1 cellular context compared by ENCODE assay signal in the genomic region with DNA sequence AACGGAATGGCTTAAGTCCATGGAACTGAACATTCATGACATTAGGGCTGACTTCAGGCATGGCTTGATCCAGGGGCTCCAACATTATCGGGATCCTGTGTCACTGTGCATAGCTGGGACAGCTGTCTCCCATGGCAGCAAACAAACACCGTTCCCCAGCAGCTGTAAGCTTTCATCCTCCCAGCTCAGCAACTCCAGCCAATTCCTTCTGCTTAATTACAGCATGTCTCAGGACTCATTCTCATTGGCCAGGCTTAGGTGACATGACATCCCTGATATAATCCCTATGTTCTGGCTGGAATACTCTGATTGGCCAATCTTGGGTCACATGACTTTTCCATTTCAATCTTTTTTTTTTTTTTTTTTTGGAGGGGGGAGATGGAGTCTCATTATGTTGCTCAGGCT.
TF ChIP-seq lines count a peak whose summit lies in the region.

No MANE protein-coding gene starts in this region.

TF ChIP-seq in SK-N-SH treated with all-trans-retinoic acid at 6 μM for 48 hours, 23 proteins besides CTCF, POLR2A, EP300 and RAD21 (continued from another document):
- TF ChIP-seq, protein P1, sequence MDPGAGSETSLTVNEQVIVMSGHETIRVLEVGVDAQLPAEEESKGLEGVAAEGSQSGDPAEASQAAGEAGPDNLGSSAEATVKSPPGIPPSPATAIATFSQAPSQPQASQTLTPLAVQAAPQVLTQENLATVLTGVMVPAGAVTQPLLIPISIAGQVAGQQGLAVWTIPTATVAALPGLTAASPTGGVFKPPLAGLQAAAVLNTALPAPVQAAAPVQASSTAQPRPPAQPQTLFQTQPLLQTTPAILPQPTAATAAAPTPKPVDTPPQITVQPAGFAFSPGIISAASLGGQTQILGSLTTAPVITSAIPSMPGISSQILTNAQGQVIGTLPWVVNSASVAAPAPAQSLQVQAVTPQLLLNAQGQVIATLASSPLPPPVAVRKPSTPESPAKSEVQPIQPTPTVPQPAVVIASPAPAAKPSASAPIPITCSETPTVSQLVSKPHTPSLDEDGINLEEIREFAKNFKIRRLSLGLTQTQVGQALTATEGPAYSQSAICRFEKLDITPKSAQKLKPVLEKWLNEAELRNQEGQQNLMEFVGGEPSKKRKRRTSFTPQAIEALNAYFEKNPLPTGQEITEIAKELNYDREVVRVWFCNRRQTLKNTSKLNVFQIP (CRISPR knock-in tag; IDR thresholded peaks at IDR 0.05; ENCODE audit: borderline replicate concordance, low read depth) = no peak
